Comparison of ENCODE assay signal across 8 cellular contexts in genomic region chr20:62382306-62383198, GRCh38. TPM values are rescaled to one million over a fixed set of nuclear protein-coding genes. Genes with fewer than 3 reads are reported as not detected.
A peak's percentile ranks its signal among the peaks of the same experiment; 100 is the strongest.
DNase-seq lines count a peak whose midpoint lies in the region; ATAC-seq and TF ChIP-seq lines count a peak whose summit lies in the region.

No MANE protein-coding gene starts in this region.

- no peak overlapping the region for H3K27ac ChIP-seq in right cardiac atrium (ENCODE audit: low read length)
- no peak overlapping the region for H3K27ac ChIP-seq in smooth muscle cell (ENCODE audit: low read depth)

- H3K79me2 ChIP-seq in smooth muscle cell (ENCODE audit: low read depth) = peaks cover 25% of the 10 kb centered on the region

- intact Hi-C loops in right cardiac atrium (cut with DNase I) = loop anchor here in 3 of 4 donors (2.0 to 10.0 kb wide), 5 partner anchors 35 to 368 kb away; partner anchors contain the start of genes ADRM1 (in 2 of the 3) and MTG2 (in 1 of the 3)

- POLR2A ChIA-PET in HEK293T (lab: Yijun Ruan, JAX) = interaction anchor here (0.6 to 1.2 kb wide), 4 partner anchors 14 to 85 kb away, joined by 3 to 6 read pairs (median 3); partner anchors contain the start of gene ADRM1

- peaks cover 14% of the 10 kb centered on the region for H4K20me1 ChIP-seq in smooth muscle cell (ENCODE audit: low read depth)

- peak; percentile 91 for TF ChIP-seq CTCF in smooth muscle cell (IDR thresholded peaks at IDR 0.05; ENCODE audit: borderline replicate concordance, insufficient read depth, poor library complexity, severe bottlenecking)

- H3K4me3 ChIP-seq in right cardiac atrium (ENCODE audit: low read length) (no peak overlapping the region), smooth muscle cell (no peak overlapping the region)

- peaks cover 3% of the 10 kb centered on the region for H3K4me1 ChIP-seq in right cardiac atrium (ENCODE audit: control insufficient read depth, insufficient read depth, low read length)
- H3K4me1 ChIP-seq in smooth muscle cell (ENCODE audit: low read depth) = peaks cover 6% of the 10 kb centered on the region

- peaks cover 5% of the 10 kb centered on the region for H3K36me3 Mint-ChIP-seq in T-helper 17 cell (ENCODE audit: low read depth)

- no peak overlapping the region for H3K9ac ChIP-seq in smooth muscle cell (ENCODE audit: low read depth)

- H3K27me3 Mint-ChIP-seq in T-helper 17 cell = no peaks in the 10 kb centered on the region

- ATAC-seq in T-helper 17 cell (peak; percentile 73), right cardiac atrium (peak; percentile 62 to 75), HG03460 (IDR thresholded peaks at IDR 0.05; ENCODE audit: unreplicated experiment) (no peak)

- H3K4me3 Mint-ChIP-seq in T-helper 17 cell = no peak overlapping the region

- H3K4me2 ChIP-seq in smooth muscle cell = no peak overlapping the region

- CTCF ChIA-PET in HEK293T (lab: Yijun Ruan, JAX) = interaction anchor here (0.5 to 1.7 kb wide), 12 partner anchors 11 to 555 kb away, joined by 3 to 9 read pairs (median 4); partner anchors contain the start of genes ADRM1 and LAMA5

- H3K27ac Mint-ChIP-seq in T-helper 17 cell = no peak overlapping the region

- DNase-seq in EL (peak; percentile 67), HEK293T (ENCODE audit: extremely low spot score) (peak; percentile 80), NCI-H187 (lab: John Stamatoyannopoulos, UW) (peak; percentile 76 to 84), T-helper 17 cell (peak; percentile 56 to 72 (median 67)), amniotic epithelial cell (ENCODE audit: low read depth) (peak; percentile 73), right cardiac atrium (peak; percentile 69 to 91 (median 89)), smooth muscle cell (lab: John Stamatoyannopoulos, UW; ENCODE audit: unreplicated experiment) (peak; percentile 44)

- peaks cover 3% of the 10 kb centered on the region for H3F3A ChIP-seq in smooth muscle cell (ENCODE audit: low read depth)

- no peaks in the 10 kb centered on the region for H3K9me3 ChIP-seq in T-helper 17 cell (ENCODE audit: control insufficient read depth, low read length, poor library complexity, severe bottlenecking)
- no peaks in the 10 kb centered on the region for H3K9me3 ChIP-seq in right cardiac atrium (ENCODE audit: control insufficient read depth, low read length)
- no peaks in the 10 kb centered on the region for H3K9me3 ChIP-seq in smooth muscle cell (replicated peaks; ENCODE audit: low read depth)

- WGBS in right cardiac atrium = 36% methylated on average over 18 of the region's 18 CpGs
- WGBS in smooth muscle cell (ENCODE audit: low lambda C conversion rate) = 52% methylated on average over 18 of the region's 18 CpGs

- H3K4me1 Mint-ChIP-seq in T-helper 17 cell = peaks cover 22% of the 10 kb centered on the region

- no peaks in the 10 kb centered on the region for H3K27me3 ChIP-seq in right cardiac atrium (ENCODE audit: control insufficient read depth, insufficient read depth)
- H3K27me3 ChIP-seq in smooth muscle cell (ENCODE audit: low read depth) = no peaks in the 10 kb centered on the region

- H3K36me3 ChIP-seq in smooth muscle cell (ENCODE audit: low read depth) = no peaks in the 10 kb centered on the region

- H2AFZ ChIP-seq in smooth muscle cell (ENCODE audit: low read depth) = no peak overlapping the region

TF ChIP-seq in HEK293T, 16 proteins besides CTCF, POLR2A, EP300 and RAD21:
- TF ChIP-seq BHLHE40 (IDR thresholded peaks at IDR 0.05; ENCODE audit: borderline replicate concordance) (no peak), ELF4 (IDR thresholded peaks at IDR 0.05) (no peak), PKNOX1 (IDR thresholded peaks at IDR 0.05) (no peak), L3MBTL2 (conservative IDR thresholded peaks at IDR 0.05) (no peak; the same call in 1 of the 2 replicates), ZNF384 (IDR thresholded peaks at IDR 0.05) (no peak), TARDBP (IDR thresholded peaks at IDR 0.05) (no peak), NFRKB (IDR thresholded peaks at IDR 0.05) (no peak), FOXM1 (IDR thresholded peaks at IDR 0.05; ENCODE audit: borderline replicate concordance) (no peak), FOXA1 (IDR thresholded peaks at IDR 0.05) (no peak), SUZ12 (IDR thresholded peaks at IDR 0.05) (no peak), ARNT (IDR thresholded peaks at IDR 0.05) (no peak), CTBP1 (IDR thresholded peaks at IDR 0.05; ENCODE audit: borderline replicate concordance) (no peak), SP1 (IDR thresholded peaks at IDR 0.05) (no peak), HDGF (IDR thresholded peaks at IDR 0.05; ENCODE audit: borderline replicate concordance) (no peak), LEF1 (IDR thresholded peaks at IDR 0.05; ENCODE audit: borderline replicate concordance) (no peak), FOXK2 (IDR thresholded peaks at IDR 0.05) (no peak)

RNA-seq across cellular contexts. Expression of gene RPS21, which starts 4.4 kb away (rescaled TPM):
- 1,000 to 10,000 TPM; 2,821 to 2,836 TPM for total RNA-seq in T-helper 17 cell
- 100 to 1,000 TPM; 703 to 815 (median 736) TPM for total RNA-seq in right cardiac atrium
- 2,060 TPM for polyA plus RNA-seq in right cardiac atrium
- 2,536 and 4,082 TPM in 2 replicates for total RNA-seq in smooth muscle cell
- polyA plus RNA-seq in smooth muscle cell = 438 and 495 TPM in 2 replicates

RNA-seq across cellular contexts. Expression of gene LAMA5, which starts 15.4 kb away (rescaled TPM):
- under 1 TPM; 0.50 to 0.72 TPM for total RNA-seq in T-helper 17 cell
- 10 to 100 TPM; 77.4 to 97.9 (median 86.8) TPM for total RNA-seq in right cardiac atrium
- polyA plus RNA-seq in right cardiac atrium = 93.7 TPM
- total RNA-seq in smooth muscle cell = 27.5 and 30.0 TPM in 2 replicates
- polyA plus RNA-seq in smooth muscle cell = 27.6 and 132 TPM in 2 replicates

RNA-seq across cellular contexts. Expression of gene CABLES2, which starts 24.5 kb away (rescaled TPM):
- total RNA-seq in T-helper 17 cell = 1 to 10 TPM; 4.5 to 5.6 TPM
- 10 to 100 TPM; 12.3 to 29.4 (median 16.3) TPM for total RNA-seq in right cardiac atrium
- polyA plus RNA-seq in right cardiac atrium = 10.9 TPM
- total RNA-seq in smooth muscle cell = 5.2 and 7.6 TPM in 2 replicates
- polyA plus RNA-seq in smooth muscle cell = 7.4 and 13.7 TPM in 2 replicates

RNA-seq across cellular contexts. Expression of gene RBBP8NL, which starts 44.8 kb away (rescaled TPM):
- not detected for total RNA-seq in T-helper 17 cell
- total RNA-seq in right cardiac atrium = not detected
- polyA plus RNA-seq in right cardiac atrium = not detected
- 0.27 and 0.40 TPM in 2 replicates for total RNA-seq in smooth muscle cell
- 4.4 TPM in 1 of 2 replicates, not detected in the other for polyA plus RNA-seq in smooth muscle cell

Comparison
In these comparisons a context has a peak if more than half of its experiments do, and no peak if none do; other contexts are left out.
1. RNA of gene LAMA5, which starts 15.4 kb away (total RNA-seq): 77.4 to 97.9 TPM in right cardiac atrium and 27.5 to 30.0 TPM in smooth muscle cell; 0.50 to 0.72 TPM in T-helper 17 cell; every median in the first group is over 10 times any median in the second.
2. Peak in every context shown above with its lines, with median percentiles within 50 percentile points of each other: DNase-seq.